In genomic region chr2:156321243-156321904, GRCh38 we compare ENCODE assay signal across 8 cellular contexts. TPM values are rescaled to one million over a fixed set of nuclear protein-coding genes. Genes with fewer than 3 reads are reported as not detected.
A peak's percentile ranks its signal among the peaks of the same experiment; 100 is the strongest.
DNase-seq lines count a peak whose midpoint lies in the region; ATAC-seq, FAIRE-seq and TF ChIP-seq lines count a peak whose summit lies in the region.

No MANE protein-coding gene starts in this region.

- H3K4me1 ChIP-seq in right lobe of liver (peaks cover 0 to 24% (median 3%) of the 10 kb centered on the region in 4 donors), HepG2 (ENCODE audit: insufficient read depth, low read length) (no peaks in the 10 kb centered on the region), mammary epithelial cell (ENCODE audit: insufficient read depth, low read length) (peaks cover 7% of the 10 kb centered on the region), mucosa of stomach (ENCODE audit: control insufficient read depth, insufficient read depth, low read length) (peaks cover 5% of the 10 kb centered on the region)

- no TSS peak for BruUV-seq in HepG2 (replicated peaks; lab: Mats Ljungman, UMichigan)
- BruUV-seq in mammary epithelial cell (replicated peaks; lab: Mats Ljungman, UMichigan) = no TSS peak

- H3K27ac ChIP-seq in right lobe of liver (no peak overlapping the region), HepG2 (ENCODE audit: extremely low read length, insufficient read depth, low read length) (no peak overlapping the region), mammary epithelial cell (ENCODE audit: insufficient read depth, low read depth, low read length) (no peak overlapping the region), substantia nigra (ENCODE audit: low read depth, low read length, poor library complexity, severe bottlenecking) (no peak overlapping the region)

- no peak overlapping the region for H2AFZ ChIP-seq in HepG2 (ENCODE audit: low read length)
- H2AFZ ChIP-seq in mammary epithelial cell (ENCODE audit: low read depth, low read length) = peak overlapping the region; percentile 47

- H3K4me3 ChIP-seq in right lobe of liver (peak overlapping the region; percentile 23 to 54 (median 37)), HepG2 (replicated peaks in 1 of 3; ENCODE audit: insufficient read depth in 1 of 3, low read depth in 2 of 3, low read length in 3 of 3) (no peak overlapping the region), mammary epithelial cell (replicated peaks in 1 of 3; ENCODE audit: insufficient read depth in 1 of 3, low read depth in 2 of 3, low read length in 3 of 3) (peak overlapping the region in 1 of 3 experiments; percentile 33), mucosa of stomach (ENCODE audit: low read length) (peak overlapping the region; percentile 53)

- dilution Hi-C loops in mammary epithelial cell (cut with HindIII; ENCODE audit: low sequenced_read_pairs) = no loop called here

- POLR2A ChIA-PET in HepG2 (lab: Yijun Ruan, JAX) = no interaction called here

- H3K27me3 ChIP-seq in right lobe of liver (peaks cover 0 to 4% of the 10 kb centered on the region in 2 donors), HepG2 (ENCODE audit: control insufficient read depth in 1 of 2, insufficient read depth in 2 of 2, low read length in 2 of 2) (peaks cover 1 to 48% of the 10 kb centered on the region in 2 experiments), mammary epithelial cell (ENCODE audit: insufficient read depth, low read length) (peaks cover 6% of the 10 kb centered on the region), mucosa of stomach (ENCODE audit: control insufficient read depth, insufficient read depth, low read length) (peaks cover 26% of the 10 kb centered on the region)

- no peak overlapping the region for H3K9ac ChIP-seq in HepG2 (ENCODE audit: insufficient read depth, low read depth, low read length)
- H3K9ac ChIP-seq in mammary epithelial cell (ENCODE audit: insufficient read depth, low read length) = no peak overlapping the region
- H3K9ac ChIP-seq in mucosa of stomach (ENCODE audit: low read length) = peak overlapping the region; percentile 25

- H3K9me3 ChIP-seq in right lobe of liver = no peaks in the 10 kb centered on the region
- no peaks in the 10 kb centered on the region for H3K9me3 ChIP-seq in HepG2 (ENCODE audit: low read length)
- H3K9me3 ChIP-seq in mammary epithelial cell (replicated peaks; ENCODE audit: insufficient read depth, low read length) = peaks cover 5% of the 10 kb centered on the region
- no peaks in the 10 kb centered on the region for H3K9me3 ChIP-seq in mucosa of stomach (ENCODE audit: control insufficient read depth, low read length)

- no peak for FAIRE-seq in HepG2 (lab: Jason Lieb, UNC)

- CTCF ChIA-PET in HepG2 (lab: Yijun Ruan, JAX; ENCODE audit: low intra/inter-chr PET ratio, low total read pairs) = no interaction called here
- CTCF ChIA-PET in mammary epithelial cell (lab: Charles Lee; ENCODE audit: low non-redundant PET) = no interaction called here

- in situ Hi-C loops in HepG2 (cut with HindIII; ENCODE audit: extremely low pct_ligation_motif_present, low pct_unique_long_range_greater_than_20kb) (no loop called here), mammary epithelial cell (cut with MboI; ENCODE audit: low sequenced_read_pairs in 2 of 2) (no loop called here), ACHN (cut with HindIII; ENCODE audit: low pct_ligation_motif_present, low pct_unique_long_range_greater_than_20kb, low sequenced_read_pairs) (no loop called here)

- H3K79me2 ChIP-seq in HepG2 (ENCODE audit: insufficient read depth, low read length) = no peaks in the 10 kb centered on the region
- no peaks in the 10 kb centered on the region for H3K79me2 ChIP-seq in mammary epithelial cell (ENCODE audit: insufficient read depth, low read length)

- no peak for TF ChIP-seq CTCF in right lobe of liver (IDR thresholded peaks at IDR 0.05)
- TF ChIP-seq CTCF in HepG2 (CRISPR knock-in tag; IDR thresholded peaks at IDR 0.05) = no peak
- no peak for TF ChIP-seq CTCF in mammary epithelial cell (conservative IDR thresholded peaks at IDR 0.05 in 1 of 2, IDR thresholded peaks at IDR 0.05 in 1 of 2; ENCODE audit: extremely low read depth in 1 of 2, insufficient read depth in 1 of 2, low read depth in 1 of 2, low read length in 2 of 2)

- TF ChIP-seq POLR2A in right lobe of liver (IDR thresholded peaks at IDR 0.05) = no peak
- TF ChIP-seq POLR2A in HepG2 (IDR thresholded peaks at IDR 0.05; ENCODE audit: insufficient read depth in 1 of 2, low read depth in 2 of 2, low read length in 2 of 2) = no peak

- TF ChIP-seq EP300 in HepG2 (IDR thresholded peaks at IDR 0.05; ENCODE audit: low read depth in 2 of 2, low read length in 2 of 2) (no peak), HepG2 (CRISPR knock-in tag; IDR thresholded peaks at IDR 0.05; ENCODE audit: borderline replicate concordance) (no peak)

- ATAC-seq in right lobe of liver = peak in 3 of 4 donors; percentile 16 to 26 (median 25)
- ATAC-seq in HepG2 = no peak
- ATAC-seq in HG03045 (IDR thresholded peaks at IDR 0.05; ENCODE audit: unreplicated experiment) = no peak

- peak in 2 of 3 donors; percentile 37 to 51 for DNase-seq in right lobe of liver
- DNase-seq in HepG2 (ENCODE audit: low spot score) = no peak
- no peak for DNase-seq in mammary epithelial cell
- no peak for DNase-seq in ACHN
- DNase-seq in substantia nigra (lab: John Stamatoyannopoulos, UW) = no peak
- no peak for DNase-seq in mucosa of gallbladder (ENCODE audit: low spot score)

- H4K20me1 ChIP-seq in HepG2 (ENCODE audit: insufficient read depth, low read length) (no peaks in the 10 kb centered on the region), mammary epithelial cell (ENCODE audit: insufficient read depth, low read length) (no peaks in the 10 kb centered on the region)

- no peaks in the 10 kb centered on the region for H3K36me3 ChIP-seq in right lobe of liver
- H3K36me3 ChIP-seq in HepG2 (replicated peaks in 1 of 2; ENCODE audit: control insufficient read depth in 1 of 2, insufficient read depth in 2 of 2, low read length in 2 of 2) = no peaks in the 10 kb centered on the region
- H3K36me3 ChIP-seq in mammary epithelial cell (ENCODE audit: insufficient read depth, low read length) = no peaks in the 10 kb centered on the region
- no peaks in the 10 kb centered on the region for H3K36me3 ChIP-seq in mucosa of stomach (ENCODE audit: control insufficient read depth, insufficient read depth, low read length)

- 5% methylated on average over 31 of the region's 31 CpGs for WGBS in right lobe of liver (ENCODE audit: insufficient coverage, low coverage, low lambda C conversion rate, missing lambda C conversion rate)
- 52% methylated on average over 31 of the region's 31 CpGs for WGBS in HepG2 (ENCODE audit: low lambda C conversion rate)
- WGBS in mammary epithelial cell (ENCODE audit: low coverage, missing lambda C conversion rate) = 15% methylated on average over 25 of the region's 31 CpGs

- intact Hi-C loops in right lobe of liver (cut with DNase I) = no loop called here
- intact Hi-C loops in HepG2 (cut with micrococcal nuclease; ENCODE audit: unreplicated experiment) = no loop called here
- intact Hi-C loops in mammary epithelial cell (cut with micrococcal nuclease) = no loop called here

- TF ChIP-seq RAD21 in HepG2 (CRISPR knock-in tag; IDR thresholded peaks at IDR 0.05) = no peak

- no peak overlapping the region for H3K4me2 ChIP-seq in HepG2 (ENCODE audit: low read depth, low read length)
- peak overlapping the region; percentile 77 for H3K4me2 ChIP-seq in mammary epithelial cell (ENCODE audit: insufficient read depth, low read depth, low read length)

TF ChIP-seq in HepG2, 621 proteins besides CTCF, POLR2A, EP300 and RAD21 (continues in another document):
- no peak for TF ChIP-seq CBFB (CRISPR knock-in tag; IDR thresholded peaks at IDR 0.05)
- TF ChIP-seq PBX2 (CRISPR knock-in tag; IDR thresholded peaks at IDR 0.05) = no peak
- TF ChIP-seq EEA1 (CRISPR knock-in tag; IDR thresholded peaks at IDR 0.05; ENCODE audit: borderline replicate concordance) = no peak
- TF ChIP-seq SNAI1 (CRISPR knock-in tag; IDR thresholded peaks at IDR 0.05; ENCODE audit: borderline replicate concordance) = no peak

RNA-seq across cellular contexts. Expression of gene NR4A2, which starts 11.1 kb away (rescaled TPM):
- total RNA-seq in right lobe of liver (1 to 10 TPM in 5 of 6 experiments, under 1 TPM in 1; 0.51 to 1.8 (median 1.2) TPM), HepG2 (2016; rRNA removed; fragmentation: Illumina TruSeq; extraction: Trizol) (not detected in 2 replicates), mammary epithelial cell (1 to 10 TPM in 1 of 2 donors, under 1 TPM in 1; 0.50 to 1.3 TPM), mucosa of gallbladder (11.9 TPM)
- not detected in 2 replicates for total RNA-seq in HepG2 (2016; cell fraction: cytosol; rRNA removed; fragmentation: Illumina TruSeq; extraction: Trizol; ENCODE audit: low read depth)
- not detected in 2 replicates for total RNA-seq in HepG2 (2016; cell fraction: insoluble cytoplasmic fraction; rRNA removed; fragmentation: Illumina TruSeq; extraction: Trizol)
- 0.03 TPM in 1 of 2 replicates, not detected in the other for total RNA-seq in HepG2 (2016; cell fraction: membrane; rRNA removed; fragmentation: Illumina TruSeq; extraction: Trizol)
- total RNA-seq in HepG2 (2016; cell fraction: nucleus; rRNA removed; fragmentation: Illumina TruSeq; extraction: Trizol) = not detected in 2 replicates
- polyA plus RNA-seq in HepG2 (2011; rRNA removed) (0.13 TPM in 1 of 2 replicates, not detected in the other), mammary epithelial cell (0.26 TPM)
- not detected in 2 replicates for polyA plus RNA-seq in HepG2 (2011; cell fraction: cytosol; rRNA removed)
- 0.14 and 0.27 TPM in 2 replicates for polyA plus RNA-seq in HepG2 (2011; cell fraction: nucleus; rRNA removed)
- polyA plus RNA-seq in HepG2 (2012) = 0.07 TPM in 1 of 2 replicates, not detected in the other
- not detected in 2 replicates for polyA plus RNA-seq in HepG2 (2016; cell fraction: cytosol; fragmentation: Illumina TruSeq; extraction: Trizol; ENCODE audit: low read depth)
- not detected in 2 replicates for polyA plus RNA-seq in HepG2 (2016; cell fraction: insoluble cytoplasmic fraction; fragmentation: Illumina TruSeq; extraction: Trizol; ENCODE audit: low read depth)
- not detected in 2 replicates for polyA plus RNA-seq in HepG2 (2016; cell fraction: membrane; fragmentation: Illumina TruSeq; extraction: Trizol; ENCODE audit: low read depth)
- 0.13 and 0.21 TPM in 2 replicates for polyA plus RNA-seq in HepG2 (2016; cell fraction: nucleus; fragmentation: Illumina TruSeq; extraction: Trizol; ENCODE audit: insufficient read depth, low read depth)
- polyA minus RNA-seq in HepG2 (2011; rRNA and poly(A)+ RNA removed; ENCODE audit: low replicate concordance) = 9.7 TPM in 1 of 2 replicates, not detected in the other
- 0.20 TPM in 1 of 2 replicates, not detected in the other for polyA minus RNA-seq in HepG2 (2011; cell fraction: cytosol; rRNA and poly(A)+ RNA removed)
- 0.99 TPM in 1 of 2 replicates, not detected in the other for polyA minus RNA-seq in HepG2 (2011; cell fraction: nucleus; rRNA and poly(A)+ RNA removed)
- polyA minus RNA-seq in mammary epithelial cell = not detected

Comparison
In these comparisons a context has a peak if more than half of its experiments do, and no peak if none do; other contexts are left out.
1. ATAC-seq: peak in right lobe of liver (3 of 4); none in HepG2 (single experiment) and HG03045 (single experiment).
2. DNase-seq: peak in right lobe of liver (2 of 3); none in HepG2 (single experiment), mammary epithelial cell (single experiment), ACHN (single experiment), substantia nigra (0 of 49) and mucosa of gallbladder (single experiment).
3. H3K4me3 ChIP-seq: peak in right lobe of liver (3 of 3) and mucosa of stomach (single experiment); none in HepG2 (0 of 3).